9 cellular contexts compared by ENCODE assay signal in genomic region chr7:64795176-64795575, GRCh38. TPM values are rescaled to one million over a fixed set of nuclear protein-coding genes. Genes with fewer than 3 reads are reported as not detected.
DNase-seq lines count a peak whose midpoint lies in the region; TF ChIP-seq lines count a peak whose summit lies in the region.
"Had no signal": no experiment of that assay in that cellular context is flagged by ENCODE, and none has a peak within 500 bp of the region (broad histone marks: within the 10 kb centered on the region; RNA-seq: fewer than 3 reads in every experiment).

No MANE protein-coding gene starts in this region.

- H3K4me2 ChIP-seq in fibroblast of lung (ENCODE audit: extremely low read depth, insufficient read depth, low read length), result peak overlapping the region; percentile 53

- peaks cover 14% of the 10 kb centered on the region for H3K79me2 ChIP-seq in fibroblast of lung (ENCODE audit: control insufficient read depth, insufficient read depth, low read length)

- no peak overlapping the region for H3K27ac ChIP-seq in Peyer's patch
- H3K27ac ChIP-seq in fibroblast of lung (ENCODE audit: insufficient read depth, low read length), result peak overlapping the region; percentile 71
- no peak overlapping the region for H3K27ac ChIP-seq in rectal smooth muscle tissue (ENCODE audit: low read depth, low read length)

- H3K27me3 ChIP-seq in Peyer's patch, result no peaks in the 10 kb centered on the region
- no peaks in the 10 kb centered on the region for H3K27me3 ChIP-seq in fibroblast of lung (ENCODE audit: control insufficient read depth, insufficient read depth, low read length)
- H3K27me3 ChIP-seq in rectal smooth muscle tissue (ENCODE audit: control insufficient read depth, insufficient read depth, low read length), result no peaks in the 10 kb centered on the region

- TF ChIP-seq POLR2A in Peyer's patch (IDR thresholded peaks at IDR 0.05), result no peak

- TF ChIP-seq CTCF in GM12864 (IDR thresholded peaks at IDR 0.05; ENCODE audit: low read depth, low read length, missing control alignments), result no peak
- no peak for TF ChIP-seq CTCF in Peyer's patch (IDR thresholded peaks at IDR 0.05)
- TF ChIP-seq CTCF in fibroblast of lung (conservative IDR thresholded peaks at IDR 0.05 in 1 of 2, IDR thresholded peaks at IDR 0.05 in 1 of 2; ENCODE audit: low read depth in 1 of 2, low read length in 2 of 2), result no peak

- no peaks in the 10 kb centered on the region for H4K20me1 ChIP-seq in fibroblast of lung (ENCODE audit: control insufficient read depth, extremely low read depth, insufficient read depth, low read length)

- DNase-seq in GM12864 (ENCODE audit: low read depth) (no peak), Peyer's patch (no peak), fibroblast of lung (ENCODE audit: low read depth in 2 of 2) (no peak), NCI-H1105 treated with DMSO at 0.1 percent for 48 hours (lab: John Stamatoyannopoulos, UW) (no peak), kidney tubule cell (ENCODE audit: low spot score) (no peak), inferior parietal cortex (ENCODE audit: extremely low spot score) (no peak)
- DNase-seq in effector CD8-positive, alpha-beta T cell (lab: John Stamatoyannopoulos, UW), result no peak
- DNase-seq: SIG-M5 had no signal

- no peak overlapping the region for H2AFZ ChIP-seq in fibroblast of lung (ENCODE audit: low read length)

- H3K4me1 ChIP-seq in Peyer's patch, result peaks cover 0 to 11% (median 4%) of the 10 kb centered on the region in 4 donors
- no peaks in the 10 kb centered on the region for H3K4me1 ChIP-seq in fibroblast of lung (ENCODE audit: control insufficient read depth, extremely low read depth, insufficient read depth, low read length)
- H3K4me1 ChIP-seq in rectal smooth muscle tissue (ENCODE audit: control insufficient read depth, insufficient read depth, low read length), result no peaks in the 10 kb centered on the region

- peaks cover 0 to 23% (median 0%) of the 10 kb centered on the region in 3 donors for H3K36me3 ChIP-seq in Peyer's patch
- peaks cover 1% of the 10 kb centered on the region for H3K36me3 ChIP-seq in fibroblast of lung (ENCODE audit: control insufficient read depth, insufficient read depth, low read length)
- peaks cover 3% of the 10 kb centered on the region for H3K36me3 ChIP-seq in rectal smooth muscle tissue (ENCODE audit: control insufficient read depth, insufficient read depth, low read length)

- H3K9me3 ChIP-seq in Peyer's patch (no peaks in the 10 kb centered on the region), fibroblast of lung (ENCODE audit: control insufficient read depth, insufficient read depth, low read depth, low read length) (no peaks in the 10 kb centered on the region)

- peak overlapping the region; percentile 67; the same call in 1 of the 2 replicates for H3K4me3 ChIP-seq in GM12864 (ENCODE audit: low read depth, low read length)
- H3K4me3 ChIP-seq in Peyer's patch, result peak overlapping the region in 3 of 4 donors; percentile 62 to 76 (median 63)
- H3K4me3 ChIP-seq in fibroblast of lung (replicated peaks in 1 of 4; ENCODE audit: control extremely low read depth in 1 of 4, insufficient read depth in 1 of 4, low read depth in 3 of 4, low read length in 4 of 4), result peak overlapping the region; percentile 44 to 93 (median 72)
- peak overlapping the region; percentile 83 for H3K4me3 ChIP-seq in rectal smooth muscle tissue (ENCODE audit: low read length)

- H3K9ac ChIP-seq in fibroblast of lung (ENCODE audit: insufficient read depth, low read length), result peak overlapping the region; percentile 74
- H3K9ac ChIP-seq in rectal smooth muscle tissue (ENCODE audit: low read length), result no peak overlapping the region

RNA-seq across cellular contexts. Expression of gene ZNF138, which starts 0.9 kb away (rescaled TPM):
- total RNA-seq in Peyer's patch (10 to 100 TPM in 1 of 4 donors, 1 to 10 TPM in 3; 4.8 to 28.1 (median 7.3) TPM), fibroblast of lung (3.9 and 4.1 TPM in 2 replicates)
- 3.3 and 4.9 TPM in 2 replicates for polyA plus RNA-seq in fibroblast of lung
- polyA plus RNA-seq in fibroblast of lung (2012), result 2.4 and 2.7 TPM in 2 replicates
- 0.44 TPM in 1 of 2 replicates, not detected in the other for polyA minus RNA-seq in fibroblast of lung (ENCODE audit: low replicate concordance)
